ENCODE assay signal across 8 cellular contexts in genomic region chr12:124864326-124864752, GRCh38. TPM values are rescaled to one million over a fixed set of nuclear protein-coding genes. Genes with fewer than 3 reads are reported as not detected.
DNase-seq lines count a peak whose midpoint lies in the region; ATAC-seq and TF ChIP-seq lines count a peak whose summit lies in the region.

No MANE protein-coding gene starts in this region.

- peak overlapping the region in 1 of 2 experiments; percentile 44; a peak in 1 of 4 replicates for H3K27ac ChIP-seq in SK-N-SH (ENCODE audit: low read depth in 2 of 2, low read length in 1 of 2)
- no peak overlapping the region for H3K27ac ChIP-seq in stomach smooth muscle (ENCODE audit: low read length)

- CTCF ChIA-PET in SK-N-SH (lab: Yijun Ruan, JAX), result interaction anchor here (1.6 kb wide), 1 partner anchor 42 kb away, joined by 8 read pairs; no protein-coding TSS in a partner anchor

- no peaks in the 10 kb centered on the region for H3K36me3 Mint-ChIP-seq in activated naive CD4-positive, alpha-beta T cell treated with anti-CD3 and anti-CD28 coated beads, Interleukin-2, amount 50 U/mL, for 24 hours
- H3K36me3 Mint-ChIP-seq in immature natural killer cell, result no peaks in the 10 kb centered on the region

- H4K20me1 ChIP-seq in SK-N-SH (ENCODE audit: insufficient read depth), result no peaks in the 10 kb centered on the region

- peak overlapping the region in 1 of 2 experiments; percentile 22; a peak in 2 of 4 replicates for H3K4me3 ChIP-seq in SK-N-SH (ENCODE audit: low read depth in 2 of 2, low read length in 1 of 2)
- peak overlapping the region; percentile 68 to 72 for H3K4me3 ChIP-seq in stomach smooth muscle (ENCODE audit: low read length in 2 of 2)

- peak overlapping the region; percentile 96 for H2AFZ ChIP-seq in SK-N-SH (ENCODE audit: low read depth)

- H3K9ac ChIP-seq in SK-N-SH (no peak overlapping the region), stomach smooth muscle (ENCODE audit: low read length in 2 of 2) (peak overlapping the region; percentile 58 to 70)

- no peak for DNase-seq in SK-N-SH
- DNase-seq in immature natural killer cell, result no peak
- DNase-seq in amygdala (lab: John Stamatoyannopoulos, UW), result no peak

- H3K4me1 ChIP-seq in SK-N-SH (ENCODE audit: control insufficient read depth in 1 of 2, insufficient read depth in 2 of 2, low read depth in 1 of 2, low read length in 1 of 2) (peaks cover 0 to 25% of the 10 kb centered on the region in 2 experiments; a peak in 1 of 4 replicates), stomach smooth muscle (ENCODE audit: control insufficient read depth, insufficient read depth, low read length) (peaks cover 19% of the 10 kb centered on the region)

- peaks cover 19% of the 10 kb centered on the region for H3K4me1 Mint-ChIP-seq in activated naive CD4-positive, alpha-beta T cell treated with anti-CD3 and anti-CD28 coated beads, Interleukin-2, amount 50 U/mL, for 24 hours
- peaks cover 22 to 28% of the 10 kb centered on the region in 2 donors for H3K4me1 Mint-ChIP-seq in immature natural killer cell

- peak overlapping the region; percentile 82 for H3K4me3 Mint-ChIP-seq in activated naive CD4-positive, alpha-beta T cell treated with anti-CD3 and anti-CD28 coated beads, Interleukin-2, amount 50 U/mL, for 24 hours
- peak overlapping the region; percentile 70 to 82 (median 78) for H3K4me3 Mint-ChIP-seq in immature natural killer cell

- no peak for TF ChIP-seq EP300 in SK-N-SH (IDR thresholded peaks at IDR 0.05; ENCODE audit: borderline replicate concordance in 1 of 2, low read depth in 1 of 2, low read length in 1 of 2)

- no peaks in the 10 kb centered on the region for H3F3A ChIP-seq in SK-N-SH (replicated peaks; ENCODE audit: insufficient read depth)

- H3K36me3 ChIP-seq in SK-N-SH (replicated peaks in 1 of 2; ENCODE audit: control insufficient read depth in 1 of 2, insufficient read depth in 2 of 2, low read length in 1 of 2) (no peaks in the 10 kb centered on the region), stomach smooth muscle (ENCODE audit: control insufficient read depth in 2 of 2, insufficient read depth in 2 of 2, low read length in 2 of 2) (no peaks in the 10 kb centered on the region)

- 92% methylated on average over 14 of the region's 14 CpGs for WGBS in SK-N-SH (ENCODE audit: low lambda C conversion rate)

- no peaks in the 10 kb centered on the region for H3K9me2 ChIP-seq in SK-N-SH

- no peaks in the 10 kb centered on the region for H3K9me3 ChIP-seq in SK-N-SH
- H3K9me3 ChIP-seq in stomach smooth muscle (ENCODE audit: control insufficient read depth in 2 of 2, low read length in 2 of 2), result no peaks in the 10 kb centered on the region

- H3K4me2 ChIP-seq in SK-N-SH, result peak overlapping the region; percentile 99

- TF ChIP-seq RAD21 in SK-N-SH (IDR thresholded peaks at IDR 0.05; ENCODE audit: low read length), result no peak

- no peaks in the 10 kb centered on the region for H3K79me2 ChIP-seq in SK-N-SH (ENCODE audit: insufficient read depth)

- TF ChIP-seq CTCF in SK-N-SH (IDR thresholded peaks at IDR 0.05), result no peak

- H3K27ac Mint-ChIP-seq in activated naive CD4-positive, alpha-beta T cell treated with anti-CD3 and anti-CD28 coated beads, Interleukin-2, amount 50 U/mL, for 24 hours, result peak overlapping the region; percentile 94
- peak overlapping the region in 2 of 6 donors; percentile 74 to 77 for H3K27ac Mint-ChIP-seq in immature natural killer cell

- POLR2A ChIA-PET in SK-N-SH (lab: Yijun Ruan, JAX), result interaction anchor here (1.4 kb wide), 1 partner anchor 26 kb away, joined by 3 read pairs; no protein-coding TSS in a partner anchor

- ATAC-seq in SK-N-SH treated with all-trans-retinoic acid at 6 μM for 48 hours (no peak), GM18873 (IDR thresholded peaks at IDR 0.05; ENCODE audit: low FRiP score, unreplicated experiment) (no peak), GM18867 (IDR thresholded peaks at IDR 0.05; ENCODE audit: unreplicated experiment) (no peak)

- H3K9me3 Mint-ChIP-seq in activated naive CD4-positive, alpha-beta T cell treated with anti-CD3 and anti-CD28 coated beads, Interleukin-2, amount 50 U/mL, for 24 hours, result no peaks in the 10 kb centered on the region
- peaks cover 0 to 2% (median 0%) of the 10 kb centered on the region in 6 donors for H3K9me3 Mint-ChIP-seq in immature natural killer cell

- peaks cover 3% of the 10 kb centered on the region for H3K27me3 Mint-ChIP-seq in activated naive CD4-positive, alpha-beta T cell treated with anti-CD3 and anti-CD28 coated beads, Interleukin-2, amount 50 U/mL, for 24 hours
- peaks cover 0 to 9% (median 4%) of the 10 kb centered on the region in 3 donors for H3K27me3 Mint-ChIP-seq in immature natural killer cell (ENCODE audit: low read depth in 3 of 3)

- H3K27me3 ChIP-seq in SK-N-SH (ENCODE audit: insufficient read depth) (no peaks in the 10 kb centered on the region), stomach smooth muscle (ENCODE audit: control insufficient read depth in 1 of 2, insufficient read depth in 2 of 2, low read length in 2 of 2) (no peaks in the 10 kb centered on the region)

TF ChIP-seq in SK-N-SH, 30 proteins besides CTCF, POLR2A, EP300 and RAD21:
- TF ChIP-seq GATA2 (CRISPR knock-in tag; IDR thresholded peaks at IDR 0.05) (no peak), FOSL2 (IDR thresholded peaks at IDR 0.05; ENCODE audit: borderline replicate concordance, low read depth) (no peak), SMC3 (IDR thresholded peaks at IDR 0.05; ENCODE audit: low read depth, low read length) (no peak), GABPA (IDR thresholded peaks at IDR 0.05; ENCODE audit: low read depth) (no peak), MXI1 (IDR thresholded peaks at IDR 0.05; ENCODE audit: low read depth, low read length) (no peak), MEF2A (IDR thresholded peaks at IDR 0.05; ENCODE audit: borderline replicate concordance, low read depth) (no peak)
- TF ChIP-seq, protein P1, sequence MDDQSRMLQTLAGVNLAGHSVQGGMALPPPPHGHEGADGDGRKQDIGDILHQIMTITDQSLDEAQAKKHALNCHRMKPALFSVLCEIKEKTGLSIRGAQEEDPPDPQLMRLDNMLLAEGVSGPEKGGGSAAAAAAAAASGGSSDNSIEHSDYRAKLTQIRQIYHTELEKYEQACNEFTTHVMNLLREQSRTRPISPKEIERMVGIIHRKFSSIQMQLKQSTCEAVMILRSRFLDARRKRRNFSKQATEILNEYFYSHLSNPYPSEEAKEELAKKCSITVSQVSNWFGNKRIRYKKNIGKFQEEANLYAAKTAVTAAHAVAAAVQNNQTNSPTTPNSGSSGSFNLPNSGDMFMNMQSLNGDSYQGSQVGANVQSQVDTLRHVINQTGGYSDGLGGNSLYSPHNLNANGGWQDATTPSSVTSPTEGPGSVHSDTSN (IDR thresholded peaks at IDR 0.05), result no peak

TF ChIP-seq in SK-N-SH treated with all-trans-retinoic acid at 6 μM for 48 hours, 23 proteins besides CTCF, POLR2A, EP300 and RAD21:
- TF ChIP-seq, protein P2, sequence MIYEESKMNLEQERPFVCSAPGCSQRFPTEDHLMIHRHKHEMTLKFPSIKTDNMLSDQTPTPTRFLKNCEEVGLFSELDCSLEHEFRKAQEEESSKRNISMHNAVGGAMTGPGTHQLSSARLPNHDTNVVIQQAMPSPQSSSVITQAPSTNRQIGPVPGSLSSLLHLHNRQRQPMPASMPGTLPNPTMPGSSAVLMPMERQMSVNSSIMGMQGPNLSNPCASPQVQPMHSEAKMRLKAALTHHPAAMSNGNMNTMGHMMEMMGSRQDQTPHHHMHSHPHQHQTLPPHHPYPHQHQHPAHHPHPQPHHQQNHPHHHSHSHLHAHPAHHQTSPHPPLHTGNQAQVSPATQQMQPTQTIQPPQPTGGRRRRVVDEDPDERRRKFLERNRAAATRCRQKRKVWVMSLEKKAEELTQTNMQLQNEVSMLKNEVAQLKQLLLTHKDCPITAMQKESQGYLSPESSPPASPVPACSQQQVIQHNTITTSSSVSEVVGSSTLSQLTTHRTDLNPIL (CRISPR knock-in tag; IDR thresholded peaks at IDR 0.05; ENCODE audit: low read depth), result no peak
- TF ChIP-seq ISL1 (CRISPR knock-in tag; IDR thresholded peaks at IDR 0.05), result no peak

RNA-seq across cellular contexts. Expression of gene SCARB1, which starts 0.7 kb away (rescaled TPM):
- polyA plus RNA-seq in SK-N-SH (2012; rRNA removed), result 12.8 and 33.0 TPM in 2 replicates
- polyA plus RNA-seq in SK-N-SH (2012; cell fraction: cytosol; rRNA removed), result 17.4 and 25.1 TPM in 2 replicates
- polyA plus RNA-seq in SK-N-SH (2012; cell fraction: nucleus; rRNA removed), result 36.4 and 45.3 TPM in 2 replicates
- 10 to 100 TPM in 1 of 3 donors, 1 to 10 TPM in 2; 1.3 to 10.5 (median 2.4) TPM for polyA plus RNA-seq in immature natural killer cell

RNA-seq across cellular contexts. Expression of gene UBC, which starts 50.1 kb away (rescaled TPM):
- 1,327 and 1,666 TPM in 2 replicates for polyA plus RNA-seq in SK-N-SH (2012; rRNA removed)
- 1,141 and 1,342 TPM in 2 replicates for polyA plus RNA-seq in SK-N-SH (2012; cell fraction: cytosol; rRNA removed)
- 1,930 and 2,064 TPM in 2 replicates for polyA plus RNA-seq in SK-N-SH (2012; cell fraction: nucleus; rRNA removed)
- 1,000 to 10,000 TPM in 2 of 3 donors, 100 to 1,000 TPM in 1; 977 to 1,715 (median 1,389) TPM for polyA plus RNA-seq in immature natural killer cell
